Comparison of ENCODE assay signal across 8 cellular contexts in the genomic region with DNA sequence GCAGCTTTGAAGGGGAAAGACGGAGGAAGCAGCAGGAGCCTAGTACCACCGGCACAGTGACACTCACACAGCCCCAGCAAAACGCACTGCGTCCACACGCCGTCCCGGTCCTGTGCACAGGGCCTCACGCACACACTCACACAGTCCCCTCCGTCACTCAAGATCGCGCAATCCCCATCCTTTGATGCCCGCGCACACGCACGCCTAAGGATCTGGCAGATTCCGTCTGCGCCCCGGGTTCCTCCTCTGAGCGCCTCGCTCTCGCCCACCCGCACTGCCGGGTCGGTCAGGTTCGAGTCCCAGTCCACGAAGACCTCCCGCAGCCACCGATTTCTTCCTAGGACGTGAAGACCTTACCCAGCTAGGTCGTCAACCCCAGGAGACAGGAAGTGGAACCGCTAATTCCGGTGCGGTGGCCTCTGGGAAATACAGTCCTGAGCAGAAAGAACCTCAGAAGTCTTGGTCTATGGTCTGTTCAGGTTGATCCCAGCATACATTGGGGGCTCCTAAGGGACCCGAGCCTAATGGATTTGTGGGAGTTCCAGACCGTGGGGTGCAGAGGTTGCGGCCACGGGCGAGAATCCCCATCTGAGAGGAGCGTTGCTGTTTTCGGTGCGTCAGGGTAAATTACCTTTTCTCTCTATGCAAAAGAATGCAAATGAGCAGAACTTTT. TPM values are rescaled to one million over a fixed set of nuclear protein-coding genes. Genes with fewer than 3 reads are reported as not detected.
DNase-seq lines count a peak whose midpoint lies in the region; ATAC-seq and TF ChIP-seq lines count a peak whose summit lies in the region.

A gene (minus strand): TSS at position 400 of the 673 bp plus-strand sequence. CDS start 5,899 bp downstream, outside the sequence.

- H3K4me3 ChIP-seq in ascending aorta (peak within 1 kb of the TSS; percentile 69 to 73), aorta (ENCODE audit: low read length in 2 of 2) (peak within 1 kb of the TSS; percentile 35 to 97)

- DNase-seq in GDM1 (lab: John Stamatoyannopoulos, UW) (peak; percentile 57), NCI-H146 (lab: John Stamatoyannopoulos, UW) (peak; percentile 80), ascending aorta (ENCODE audit: low spot score in 2 of 2) (peak; percentile 27 to 74), hippocampal formation (lab: John Stamatoyannopoulos, UW) (peak; percentile 65 to 75), renal cortical epithelial cell (ENCODE audit: low read depth) (peak; percentile 50), aorta (peak; percentile 70 to 84)

- H3K4me1 ChIP-seq in ascending aorta (peaks cover 0 to 2% of the 10 kb centered on the region in 2 donors), aorta (ENCODE audit: control insufficient read depth in 1 of 2, insufficient read depth in 2 of 2, low read length in 2 of 2) (no peaks in the 10 kb centered on the region)

- ATAC-seq in HG02610 (IDR thresholded peaks at IDR 0.05; ENCODE audit: unreplicated experiment): peak; percentile 88
- peak; percentile 84 for ATAC-seq in aorta (ENCODE audit: low FRiP score)

- TF ChIP-seq CTCF in ascending aorta (IDR thresholded peaks at IDR 0.05): no peak

- H3K36me3 ChIP-seq in ascending aorta (peaks cover 0 to 3% of the 10 kb centered on the region in 2 donors), aorta (ENCODE audit: control insufficient read depth in 1 of 2, insufficient read depth in 2 of 2, low read length in 1 of 2) (no peaks in the 10 kb centered on the region)

- peak within 1 kb of the TSS; percentile 29 to 61 for H3K27ac ChIP-seq in ascending aorta
- peak within 1 kb of the TSS in 1 of 2 donors; percentile 2 for H3K27ac ChIP-seq in aorta (ENCODE audit: low read depth in 1 of 2, low read length in 2 of 2)

- H3K27me3 ChIP-seq in ascending aorta (no peaks in the 10 kb centered on the region), aorta (ENCODE audit: control insufficient read depth in 1 of 2, insufficient read depth in 2 of 2, low read length in 1 of 2) (no peaks in the 10 kb centered on the region)

- H3K9me3 ChIP-seq in ascending aorta (peaks cover 0 to 38% of the 10 kb centered on the region in 2 donors), aorta (ENCODE audit: control insufficient read depth, low read length) (peaks cover 1% of the 10 kb centered on the region)

- WGBS in aorta, 2 donors: 0 to 1% methylated on average over 41 of the region's 41 CpGs

- intact Hi-C loops in T-helper 2 cell treated with Interferon-gamma antibody and Interleukin-4, amounts not matched to agents 100 ng/mL and 5 ng/mL, for 36 hours (cut with micrococcal nuclease): loop anchor here (1.0 to 5.0 kb wide), 3 partner anchors 34 to 114 kb away; a partner anchor contains a TSS
- intact Hi-C loops in ascending aorta (cut with DNase I): no loop called here
- intact Hi-C loops in aorta (cut with DNase I): no loop called here

RNA-seq across cellular contexts. Expression of the gene that starts here (rescaled TPM):
- total RNA-seq in T-helper 2 cell treated with Interferon-gamma antibody and Interleukin-4, amounts not matched to agents 100 ng/mL and 5 ng/mL, for 36 hours: 29.4 and 30.0 TPM in 2 replicates
- total RNA-seq in ascending aorta (15.6 TPM), renal cortical epithelial cell (4.5 and 33.2 TPM in 2 replicates), aorta (10 to 100 TPM; 14.9 to 28.9 TPM)
- polyA plus RNA-seq in aorta: 1 to 10 TPM; 1.5 to 7.9 TPM
